43 cellular contexts compared by ENCODE assay signal in genomic region chr5:180777475-180777874, GRCh38. TPM values are rescaled to one million over a fixed set of nuclear protein-coding genes. Genes with fewer than 3 reads are reported as not detected.
"Had no signal": no experiment of that assay in that cellular context is flagged by ENCODE, and none has a peak within 500 bp of the region (broad histone marks: within the 10 kb centered on the region; RNA-seq: fewer than 3 reads in every experiment).

No MANE protein-coding gene starts in this region.

- H3K4me3 ChIP-seq: adrenal gland, ascending aorta, body of pancreas, breast epithelium, cardiac muscle cell had no signal

- DNase-seq: activated effector memory CD4-positive, alpha-beta T cell treated with anti-CD3 and anti-CD28 coated beads, Interleukin-2, amount 50 U/mL, for 16 hours; activated effector memory CD4-positive, alpha-beta T cell treated with Interleukin-2 at 50 U/mL for 16 hours; activated gamma-delta T cell; activated gamma-delta T cell treated with Interleukin-2 at 50 U/mL for 16 hours; activated naive CD4-positive, alpha-beta T cell; activated naive CD4-positive, alpha-beta T cell treated with anti-CD3 and anti-CD28 coated beads for 36 hours; activated naive CD4-positive, alpha-beta T cell treated with anti-CD3 and anti-CD28 coated beads, Interleukin-2, amount 10 ng/mL, durations not matched to agents 7 days and 5 days; activated naive CD4-positive, alpha-beta T cell treated with anti-CD3 and anti-CD28 coated beads, Interleukin-2, amount 50 U/mL, for 16 hours; activated naive CD4-positive, alpha-beta T cell treated with Interleukin-2 at 50 U/mL for 16 hours; activated naive CD8-positive, alpha-beta T cell treated with anti-CD3 and anti-CD28 coated beads for 36 hours; activated naive CD8-positive, alpha-beta T cell treated with anti-CD3 and anti-CD28 coated beads, Interleukin-2, amount 10 ng/mL, durations not matched to agents 7 days and 5 days; activated naive CD8-positive, alpha-beta T cell treated with anti-CD3 and anti-CD28 coated beads, Interleukin-2, amount 50 U/mL, for 24 hours; activated T-cell treated with anti-CD3 and anti-CD28 coated beads, Interleukin-2, amount 50 U/mL, for 1 hour; activated T-cell treated with anti-CD3 and anti-CD28 coated beads, Interleukin-2, amount 50 U/mL, for 24 hours; activated T-cell treated with anti-CD3 and anti-CD28 coated beads, Interleukin-2, amount 50 U/mL, for 4 hours; activated T-cell treated with anti-CD3 and anti-CD28 coated beads, Interleukin-2, amount 50 U/mL, for 48 hours; activated T-cell treated with anti-CD3 and anti-CD28 coated beads, Interleukin-2, amount 50 U/mL, for 72 hours; adrenal gland; amniotic stem cell; amygdala; anterior cingulate cortex; aorta; body of pancreas; brain microvascular endothelial cell; caudate nucleus; central memory CD4-positive, alpha-beta T cell; cerebellar nuclear complex had no signal

- H3K27ac Mint-ChIP-seq: activated naive CD4-positive, alpha-beta T cell treated with anti-CD3 and anti-CD28 coated beads for 36 hours; activated naive CD4-positive, alpha-beta T cell treated with anti-CD3 and anti-CD28 coated beads, Interleukin-2, amount 10 ng/mL, durations not matched to agents 7 days and 5 days; activated naive CD4-positive, alpha-beta T cell treated with anti-CD3 and anti-CD28 coated beads, Interleukin-2, amount 50 U/mL, for 24 hours; activated naive CD4-positive, alpha-beta T cell treated with anti-CD3 and anti-CD28 coated beads, Interleukin-2, amount 50 U/mL, for 72 hours; activated naive CD8-positive, alpha-beta T cell; activated naive CD8-positive, alpha-beta T cell treated with anti-CD3 and anti-CD28 coated beads for 36 hours; activated naive CD8-positive, alpha-beta T cell treated with anti-CD3 and anti-CD28 coated beads, Interleukin-2, amount 10 ng/mL, durations not matched to agents 7 days and 5 days; activated naive CD8-positive, alpha-beta T cell treated with anti-CD3 and anti-CD28 coated beads, Interleukin-2, amount 50 U/mL, for 24 hours; activated T-cell treated with anti-CD3 and anti-CD28 coated beads, Interleukin-2, amount 50 U/mL, for 24 hours; activated T-cell treated with anti-CD3 and anti-CD28 coated beads, Interleukin-2, amount 50 U/mL, for 72 hours; activated T-helper 1 cell treated with anti-CD3 and anti-CD28 coated beads, Interleukin-12 subunit alpha, Interleukin-12 subunit beta, Interleukin-2, Interleukin-4 antibody, amounts not matched to agents 30 ng/mL and 10 ng/mL and 1 ng/mL, durations not matched to agents 14 hours and 24 hours and 36 hours; activated T-helper 17 cell treated with anti-CD3 and anti-CD28 coated beads, Interleukin-2, amount 50 U/mL, for 72 hours; activated T-helper 2 cell treated with anti-CD3 and anti-CD28 coated beads, Interferon-gamma antibody, Interleukin-2, Interleukin-4, amounts not matched to agents 10 μg/mL and 5 μg/mL and 100 μg/mL, durations not matched to agents 14 hours and 24 hours and 36 hours; brain had no signal

- H3K9me3 ChIP-seq: adrenal gland, body of pancreas had no signal

- H3K4me3 Mint-ChIP-seq: activated naive CD4-positive, alpha-beta T cell treated with anti-CD3 and anti-CD28 coated beads for 36 hours; activated naive CD4-positive, alpha-beta T cell treated with anti-CD3 and anti-CD28 coated beads, Interleukin-2, amount 10 ng/mL, durations not matched to agents 7 days and 5 days; activated naive CD4-positive, alpha-beta T cell treated with anti-CD3 and anti-CD28 coated beads, Interleukin-2, amount 50 U/mL, for 24 hours; activated naive CD8-positive, alpha-beta T cell; activated naive CD8-positive, alpha-beta T cell treated with anti-CD3 and anti-CD28 coated beads for 36 hours; activated naive CD8-positive, alpha-beta T cell treated with anti-CD3 and anti-CD28 coated beads, Interleukin-2, amount 10 ng/mL, durations not matched to agents 7 days and 5 days; activated naive CD8-positive, alpha-beta T cell treated with anti-CD3 and anti-CD28 coated beads, Interleukin-2, amount 50 U/mL, for 24 hours; activated T-cell treated with anti-CD3 and anti-CD28 coated beads, Interleukin-2, amount 50 U/mL, for 24 hours; activated T-cell treated with anti-CD3 and anti-CD28 coated beads, Interleukin-2, amount 50 U/mL, for 4 hours; activated T-cell treated with anti-CD3 and anti-CD28 coated beads, Interleukin-2, amount 50 U/mL, for 72 hours; activated T-helper 1 cell treated with anti-CD3 and anti-CD28 coated beads, Interleukin-12 subunit alpha, Interleukin-12 subunit beta, Interleukin-2, Interleukin-4 antibody, amounts not matched to agents 30 ng/mL and 10 ng/mL and 1 ng/mL, durations not matched to agents 14 hours and 24 hours and 36 hours; activated T-helper 17 cell treated with anti-CD3 and anti-CD28 coated beads, Interleukin-2, amount 50 U/mL, for 72 hours; brain; central memory CD8-positive, alpha-beta T cell had no signal

- H3K36me3 ChIP-seq: adrenal gland, ascending aorta, brain microvascular endothelial cell, breast epithelium, cardiac muscle cell had no signal

- H3K27me3 ChIP-seq: adrenal gland, ascending aorta, body of pancreas, brain microvascular endothelial cell, breast epithelium, cardiac muscle cell had no signal

- H3K4me1 ChIP-seq: adrenal gland, ascending aorta, body of pancreas, breast epithelium had no signal

- H3K4me1 Mint-ChIP-seq: activated naive CD4-positive, alpha-beta T cell treated with anti-CD3 and anti-CD28 coated beads, Interleukin-2, amount 10 ng/mL, durations not matched to agents 7 days and 5 days; activated naive CD8-positive, alpha-beta T cell treated with anti-CD3 and anti-CD28 coated beads for 36 hours; activated naive CD8-positive, alpha-beta T cell treated with anti-CD3 and anti-CD28 coated beads, Interleukin-2, amount 10 ng/mL, durations not matched to agents 7 days and 5 days; activated naive CD8-positive, alpha-beta T cell treated with anti-CD3 and anti-CD28 coated beads, Interleukin-2, amount 50 U/mL, for 24 hours; brain; central memory CD8-positive, alpha-beta T cell had no signal

- H3K9me3 Mint-ChIP-seq: activated naive CD4-positive, alpha-beta T cell treated with anti-CD3 and anti-CD28 coated beads, Interleukin-2, amount 50 U/mL, for 24 hours; activated T-helper 1 cell treated with anti-CD3 and anti-CD28 coated beads, Interleukin-12 subunit alpha, Interleukin-12 subunit beta, Interleukin-2, Interleukin-4 antibody, amounts not matched to agents 30 ng/mL and 10 ng/mL and 1 ng/mL, durations not matched to agents 14 hours and 24 hours and 36 hours; central memory CD8-positive, alpha-beta T cell had no signal

- H3K36me3 Mint-ChIP-seq: activated naive CD4-positive, alpha-beta T cell treated with anti-CD3 and anti-CD28 coated beads, Interleukin-2, amount 10 ng/mL, durations not matched to agents 7 days and 5 days; activated naive CD8-positive, alpha-beta T cell; activated naive CD8-positive, alpha-beta T cell treated with anti-CD3 and anti-CD28 coated beads for 36 hours; activated naive CD8-positive, alpha-beta T cell treated with anti-CD3 and anti-CD28 coated beads, Interleukin-2, amount 10 ng/mL, durations not matched to agents 7 days and 5 days; brain had no signal

- H3K27ac ChIP-seq: adrenal gland, ascending aorta, body of pancreas, brain microvascular endothelial cell, breast epithelium, cardiac muscle cell had no signal

RNA-seq across cellular contexts. Expression of gene OR2Y1, which starts 37.6 kb away (rescaled TPM):
- total RNA-seq: activated naive CD4-positive, alpha-beta T cell treated with anti-CD3 and anti-CD28 coated beads for 36 hours; activated naive CD4-positive, alpha-beta T cell treated with anti-CD3 and anti-CD28 coated beads, Interleukin-2, amount 50 U/mL, for 72 hours; activated naive CD8-positive, alpha-beta T cell treated with anti-CD3 and anti-CD28 coated beads for 36 hours; activated naive CD8-positive, alpha-beta T cell treated with anti-CD3 and anti-CD28 coated beads, Interleukin-2, amount 10 ng/mL, durations not matched to agents 7 days and 5 days; activated T-cell treated with anti-CD3 and anti-CD28 coated beads, Interleukin-2, amount 50 U/mL, for 4 hours; activated T-cell treated with anti-CD3 and anti-CD28 coated beads, Interleukin-2, amount 50 U/mL, for 72 hours; activated T-helper 1 cell treated with anti-CD3 and anti-CD28 coated beads, Interleukin-12 subunit alpha, Interleukin-12 subunit beta, Interleukin-2, Interleukin-4 antibody, amounts not matched to agents 30 ng/mL and 10 ng/mL and 1 ng/mL, durations not matched to agents 14 hours and 24 hours and 36 hours; activated T-helper 17 cell treated with anti-CD3 and anti-CD28 coated beads, Interleukin-2, amount 50 U/mL, for 72 hours; activated T-helper 2 cell treated with anti-CD3 and anti-CD28 coated beads, Interferon-gamma antibody, Interleukin-2, Interleukin-4, amounts not matched to agents 10 μg/mL and 5 μg/mL and 100 μg/mL, durations not matched to agents 14 hours and 24 hours and 36 hours; adrenal gland; aorta; ascending aorta; astrocyte; body of pancreas; breast epithelium; bronchial epithelial cell; cardiac muscle cell; cardiac septum; cerebellum; chondrocyte had no signal
